Comparison of ENCODE assay signal across 1 cellular context in the genomic region with DNA sequence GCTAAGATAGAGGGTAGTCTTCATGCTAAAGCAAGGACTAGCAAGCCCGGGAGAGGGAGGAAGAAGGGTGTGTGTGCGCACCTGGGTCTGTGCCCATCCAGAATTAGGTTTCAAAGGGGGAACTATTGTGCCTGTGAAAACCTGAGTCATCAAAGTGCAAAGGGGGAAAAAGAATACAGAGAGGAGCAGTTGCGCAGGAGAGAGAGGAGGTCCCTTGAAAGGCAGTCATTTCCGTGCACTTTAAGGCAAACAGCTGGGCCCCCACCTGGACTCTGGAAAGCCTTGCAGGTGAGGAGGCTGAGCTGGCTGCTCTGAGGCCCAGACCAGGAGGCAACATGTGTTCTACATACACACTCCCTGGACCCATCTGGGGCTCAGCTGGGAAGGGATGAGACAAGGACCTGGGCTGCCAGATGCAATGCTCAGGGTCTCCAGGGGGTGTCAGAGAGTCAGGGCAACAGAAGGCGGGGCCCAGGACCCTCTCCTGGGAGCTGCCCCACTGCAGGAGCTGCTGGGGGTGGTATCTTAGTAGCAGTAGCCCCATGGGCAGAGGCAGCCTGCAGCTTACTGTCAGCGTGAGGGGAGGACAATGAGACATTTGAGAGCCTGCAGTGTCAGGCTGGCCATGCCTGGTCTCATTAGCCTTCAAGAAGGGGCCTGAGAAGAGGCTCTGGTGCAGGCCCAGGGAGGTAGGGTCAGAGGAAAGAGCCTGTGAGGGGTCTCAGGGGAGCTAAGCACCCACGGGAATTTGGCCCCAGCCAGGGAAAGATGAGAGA.
TF ChIP-seq lines count a peak whose summit lies in the region.

No MANE protein-coding gene starts in this region.

TF ChIP-seq in HepG2, 621 proteins besides CTCF, POLR2A, EP300 and RAD21:
- TF ChIP-seq ZBTB21 (CRISPR knock-in tag; IDR thresholded peaks at IDR 0.05) (no peak), MBD4 (IDR thresholded peaks at IDR 0.05; ENCODE audit: borderline replicate concordance, low read length) (no peak), ZNF33A (CRISPR knock-in tag; IDR thresholded peaks at IDR 0.05; ENCODE audit: borderline replicate concordance) (no peak), ZNF367 (CRISPR knock-in tag; IDR thresholded peaks at IDR 0.05; ENCODE audit: borderline replicate concordance) (no peak), MAFK (conservative IDR thresholded peaks at IDR 0.05 in 1 of 2, IDR thresholded peaks at IDR 0.05 in 1 of 2; ENCODE audit: low read length in 2 of 2) (0 out of 4 replicates have a peak, but pooled peaks of 1 of the 2 experiments have one; percentile 13)
- TF ChIP-seq, protein P1, sequence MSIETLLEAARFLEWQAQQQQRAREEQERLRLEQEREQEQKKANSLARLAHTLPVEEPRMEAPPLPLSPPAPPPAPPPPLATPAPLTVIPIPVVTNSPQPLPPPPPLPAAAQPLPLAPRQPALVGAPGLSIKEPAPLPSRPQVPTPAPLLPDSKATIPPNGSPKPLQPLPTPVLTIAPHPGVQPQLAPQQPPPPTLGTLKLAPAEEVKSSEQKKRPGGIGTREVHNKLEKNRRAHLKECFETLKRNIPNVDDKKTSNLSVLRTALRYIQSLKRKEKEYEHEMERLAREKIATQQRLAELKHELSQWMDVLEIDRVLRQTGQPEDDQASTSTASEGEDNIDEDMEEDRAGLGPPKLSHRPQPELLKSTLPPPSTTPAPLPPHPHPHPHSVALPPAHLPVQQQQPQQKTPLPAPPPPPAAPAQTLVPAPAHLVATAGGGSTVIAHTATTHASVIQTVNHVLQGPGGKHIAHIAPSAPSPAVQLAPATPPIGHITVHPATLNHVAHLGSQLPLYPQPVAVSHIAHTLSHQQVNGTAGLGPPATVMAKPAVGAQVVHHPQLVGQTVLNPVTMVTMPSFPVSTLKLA (IDR thresholded peaks at IDR 0.05): no peak
